Comparison of ENCODE assay signal across 1 cellular context in genomic region chr2:112912403-112912802, GRCh38.
TF ChIP-seq lines count a peak whose summit lies in the region.

No MANE protein-coding gene starts in this region.

TF ChIP-seq in K562, 482 proteins besides CTCF, POLR2A, EP300 and RAD21 (continued from another document):
- TF ChIP-seq ZBTB40 (IDR thresholded peaks at IDR 0.05) = peak; percentile 96
- TF ChIP-seq ZBTB40 (CRISPR knock-in tag; IDR thresholded peaks at IDR 0.05) = peak; percentile 91
- TF ChIP-seq ZNF707 (CRISPR knock-in tag; conservative IDR thresholded peaks at IDR 0.05) = no peak
